ENCODE assay signal across 21 cellular contexts in genomic region chr15:61861962-61862361, GRCh38.
DNase-seq lines count a peak whose midpoint lies in the region; ATAC-seq and TF ChIP-seq lines count a peak whose summit lies in the region.
"Had no signal": no experiment of that assay in that cellular context is flagged by ENCODE, and none has a peak within 500 bp of the region (broad histone marks: within the 10 kb centered on the region; RNA-seq: fewer than 3 reads in every experiment).

No MANE protein-coding gene starts in this region.

- no peak for TF ChIP-seq CTCF in MCF 10A (IDR thresholded peaks at IDR 0.05; ENCODE audit: unreplicated experiment)
- TF ChIP-seq CTCF in esophagus squamous epithelium (IDR thresholded peaks at IDR 0.05), result no peak

- H3K4me1 Mint-ChIP-seq in activated CD4-positive, alpha-beta T cell treated with anti-CD3 and anti-CD28 coated beads, Interleukin-2, amount 10 ng/mL, durations not matched to agents 7 days and 5 days, result peaks cover 2% of the 10 kb centered on the region
- no peaks in the 10 kb centered on the region for H3K4me1 Mint-ChIP-seq in central memory CD8-positive, alpha-beta T cell
- H3K4me1 Mint-ChIP-seq in memory B cell (peaks cover 4% of the 10 kb centered on the region), MCF 10A (ENCODE audit: insufficient read depth, unreplicated experiment) (no peaks in the 10 kb centered on the region)

- no peaks in the 10 kb centered on the region for H3K27me3 Mint-ChIP-seq in activated CD4-positive, alpha-beta T cell treated with anti-CD3 and anti-CD28 coated beads, Interleukin-2, amount 10 ng/mL, durations not matched to agents 7 days and 5 days
- H3K27me3 Mint-ChIP-seq in central memory CD8-positive, alpha-beta T cell, result no peaks in the 10 kb centered on the region
- H3K27me3 Mint-ChIP-seq in memory B cell (no peaks in the 10 kb centered on the region), MCF 10A (ENCODE audit: insufficient read depth, unreplicated experiment) (no peaks in the 10 kb centered on the region)
- H3K27me3 Mint-ChIP-seq: CD4-positive, alpha-beta T cell had no signal

- 88 to 97% methylated on average over 3 of the region's 3 CpGs for WGBS in esophagus squamous epithelium, 2 donors

- H3K36me3 ChIP-seq in esophagus squamous epithelium, result no peaks in the 10 kb centered on the region

- intact Hi-C loops in MCF 10A (cut with micrococcal nuclease) (no loop called here), esophagus squamous epithelium (cut with DNase I) (no loop called here)

- H3K27ac Mint-ChIP-seq in activated CD4-positive, alpha-beta T cell treated with anti-CD3 and anti-CD28 coated beads, Interleukin-2, amount 10 ng/mL, durations not matched to agents 7 days and 5 days, result peak overlapping the region; percentile 58
- peak overlapping the region; percentile 68 for H3K27ac Mint-ChIP-seq in central memory CD8-positive, alpha-beta T cell (ENCODE audit: low read depth)
- peak overlapping the region; percentile 28 for H3K27ac Mint-ChIP-seq in memory B cell
- no peak overlapping the region for H3K27ac Mint-ChIP-seq in MCF 10A (ENCODE audit: low read depth, unreplicated experiment)
- H3K27ac Mint-ChIP-seq: CD4-positive, alpha-beta T cell; CD8-positive, alpha-beta T cell had no signal

- BruUV-seq in MCF 10A (replicated peaks; lab: Mats Ljungman, UMichigan), result no TSS peak

- H3K9me3 Mint-ChIP-seq in activated CD4-positive, alpha-beta T cell treated with anti-CD3 and anti-CD28 coated beads, Interleukin-2, amount 10 ng/mL, durations not matched to agents 7 days and 5 days, result no peaks in the 10 kb centered on the region
- H3K9me3 Mint-ChIP-seq in central memory CD8-positive, alpha-beta T cell, result no peaks in the 10 kb centered on the region
- H3K9me3 Mint-ChIP-seq in memory B cell, result no peaks in the 10 kb centered on the region
- H3K9me3 Mint-ChIP-seq in MCF 10A (ENCODE audit: unreplicated experiment), result no peaks in the 10 kb centered on the region
- H3K9me3 Mint-ChIP-seq: CD4-positive, alpha-beta T cell; CD8-positive, alpha-beta T cell had no signal

- peaks cover 15% of the 10 kb centered on the region for H3K36me3 Mint-ChIP-seq in activated CD4-positive, alpha-beta T cell treated with anti-CD3 and anti-CD28 coated beads, Interleukin-2, amount 10 ng/mL, durations not matched to agents 7 days and 5 days (ENCODE audit: low read depth)
- peaks cover 3% of the 10 kb centered on the region for H3K36me3 Mint-ChIP-seq in central memory CD8-positive, alpha-beta T cell (ENCODE audit: insufficient read depth)
- H3K36me3 Mint-ChIP-seq in memory B cell (peaks cover 8% of the 10 kb centered on the region), MCF 10A (ENCODE audit: insufficient read depth, unreplicated experiment) (no peaks in the 10 kb centered on the region)

- no peaks in the 10 kb centered on the region for H3K4me1 ChIP-seq in esophagus squamous epithelium
- H3K4me1 ChIP-seq: A549 had no signal

- H3K4me3 Mint-ChIP-seq in activated CD4-positive, alpha-beta T cell treated with anti-CD3 and anti-CD28 coated beads, Interleukin-2, amount 10 ng/mL, durations not matched to agents 7 days and 5 days, result no peak overlapping the region
- no peak overlapping the region for H3K4me3 Mint-ChIP-seq in central memory CD8-positive, alpha-beta T cell
- H3K4me3 Mint-ChIP-seq in memory B cell (no peak overlapping the region), MCF 10A (ENCODE audit: unreplicated experiment) (no peak overlapping the region)
- H3K4me3 Mint-ChIP-seq: CD4-positive, alpha-beta T cell; CD8-positive, alpha-beta T cell had no signal

- no peaks in the 10 kb centered on the region for H3K27me3 ChIP-seq in esophagus squamous epithelium
- H3K27me3 ChIP-seq: BLaER1 treated with 17β-estradiol and CSF1 and Interleukin-3, amounts not matched to agents 10 nM and 100 nM had no signal

- TF ChIP-seq POLR2A in esophagus squamous epithelium (IDR thresholded peaks at IDR 0.05), result no peak

- no peak for DNase-seq in activated CD4-positive, alpha-beta T cell treated with anti-CD3 and anti-CD28 coated beads, Interleukin-2, amount 10 ng/mL, durations not matched to agents 7 days and 5 days
- no peak for DNase-seq in activated CD4-positive, alpha-beta T cell treated with anti-CD3 and anti-CD28 coated beads, Interleukin-2, amount 50 U/mL, for 48 hours
- no peak for DNase-seq in central memory CD8-positive, alpha-beta T cell (ENCODE audit: low spot score in 2 of 2)
- DNase-seq in memory B cell (ENCODE audit: low spot score in 2 of 2), result no peak
- DNase-seq in MCF 10A (ENCODE audit: unreplicated experiment), result no peak
- DNase-seq in COR-L47 (lab: John Stamatoyannopoulos, UW), result no peak
- no peak for DNase-seq in esophagus squamous epithelium (lab: John Stamatoyannopoulos, UW)
- DNase-seq: CD4-positive, alpha-beta T cell; CD8-positive, alpha-beta T cell; DMS 273 treated with DMSO at 0.1 percent for 48 hours; DMS153; DMS53; DMS79; DND-41; EL; GDM1 had no signal

- CTCF ChIA-PET in activated CD4-positive, alpha-beta T cell treated with anti-CD3 and anti-CD28 coated beads, Interleukin-2, amount 10 ng/mL, durations not matched to agents 7 days and 5 days (lab: Charles Lee), result no interaction called here
- CTCF ChIA-PET in MCF 10A (lab: Yijun Ruan, JAX), result no interaction called here

- H3K27ac ChIP-seq in esophagus squamous epithelium, result no peak overlapping the region
- H3K27ac ChIP-seq: 22Rv1; A549; BLaER1 treated with 17β-estradiol and CSF1 and Interleukin-3, amounts not matched to agents 10 nM and 100 nM; C4-2B had no signal

- no peak overlapping the region for H3K4me3 ChIP-seq in esophagus squamous epithelium
- H3K4me3 ChIP-seq: A549; BLaER1 treated with 17β-estradiol and CSF1 and Interleukin-3, amounts not matched to agents 10 nM and 100 nM; GM12878 had no signal

- H3K9me3 ChIP-seq in esophagus squamous epithelium, result no peaks in the 10 kb centered on the region
- H3K9me3 ChIP-seq: A549 had no signal

- POLR2A ChIA-PET in activated CD4-positive, alpha-beta T cell treated with anti-CD3 and anti-CD28 coated beads, Interleukin-2, amount 10 ng/mL, durations not matched to agents 7 days and 5 days (lab: Charles Lee), result no interaction called here
- POLR2A ChIA-PET in MCF 10A (lab: Yijun Ruan, JAX), result no interaction called here

- ATAC-seq in central memory CD8-positive, alpha-beta T cell (replicated peaks; ENCODE audit: extremely low read depth, poor library complexity, severe bottlenecking), result no peak
- no peak for ATAC-seq in memory B cell (ENCODE audit: low read depth)
- ATAC-seq: A549; CD8-positive, alpha-beta T cell; GM12878 had no signal
